8 cellular contexts compared by ENCODE assay signal in genomic region chr1:24642481-24643361, GRCh38. TPM values are rescaled to one million over a fixed set of nuclear protein-coding genes. Genes with fewer than 3 reads are reported as not detected.
DNase-seq lines count a peak whose midpoint lies in the region; FAIRE-seq and TF ChIP-seq lines count a peak whose summit lies in the region.

TSS of gene SRRM1 (plus strand) at chr1:24643302. CDS start at chr1:24643327, 25 bp downstream.

- H3K18ac ChIP-seq in neuronal stem cell (ENCODE audit: low read length), result peak within 1 kb of the TSS; percentile 97

- no peaks in the 10 kb centered on the region for H3K9me3 Mint-ChIP-seq in activated naive CD4-positive, alpha-beta T cell treated with anti-CD3 and anti-CD28 coated beads for 36 hours

- DNase-seq in GM04503 (ENCODE audit: low read depth) (peak; percentile 98), HEK293T (ENCODE audit: extremely low spot score) (peak; percentile 97), NAMALWA (ENCODE audit: low spot score) (peak; percentile 99), SK-N-DZ (ENCODE audit: low spot score) (peak; percentile 99), frontal cortex (ENCODE audit: low spot score in 2 of 2) (peak; percentile 96), neuronal stem cell (ENCODE audit: low spot score) (peak; percentile 99)
- peak; percentile 100 for DNase-seq in activated naive CD4-positive, alpha-beta T cell treated with anti-CD3 and anti-CD28 coated beads for 36 hours

- peak within 1 kb of the TSS; percentile 95 for H2BK5ac ChIP-seq in neuronal stem cell (ENCODE audit: low read length)

- no peaks in the 10 kb centered on the region for H3K27me3 Mint-ChIP-seq in activated naive CD4-positive, alpha-beta T cell treated with anti-CD3 and anti-CD28 coated beads for 36 hours (ENCODE audit: low read depth)

- H3K27me3 ChIP-seq in neuronal stem cell (ENCODE audit: control insufficient read depth in 3 of 3, insufficient read depth in 3 of 3, low read depth in 1 of 3, low read length in 3 of 3), result peaks cover 0 to 2% (median 0%) of the 10 kb centered on the region in 3 experiments

- peak within 1 kb of the TSS; percentile 9 for H3K23ac ChIP-seq in neuronal stem cell (ENCODE audit: low read depth, low read length, poor library complexity)

- peak within 1 kb of the TSS; percentile 84 for H3K14ac ChIP-seq in neuronal stem cell (ENCODE audit: low read length)

- POLR2A ChIA-PET in HEK293T (lab: Yijun Ruan, JAX), result interaction anchor here (0.9 to 1.5 kb wide), 4 partner anchors 13 to 101 kb away, joined by 3 to 4 read pairs (median 4); no protein-coding TSS in a partner anchor

- peaks cover 5% of the 10 kb centered on the region in 2 donors for H3K4me1 ChIP-seq in neuronal stem cell (ENCODE audit: control insufficient read depth in 2 of 2, insufficient read depth in 1 of 2, low read depth in 1 of 2, low read length in 2 of 2)

- H3K4me1 Mint-ChIP-seq in activated naive CD4-positive, alpha-beta T cell treated with anti-CD3 and anti-CD28 coated beads for 36 hours (ENCODE audit: low read depth), result peaks cover 48% of the 10 kb centered on the region

- peaks cover 4 to 32% of the 10 kb centered on the region in 2 donors for H3K36me3 ChIP-seq in neuronal stem cell (replicated peaks in 1 of 2; ENCODE audit: control insufficient read depth in 2 of 2, insufficient read depth in 2 of 2, low read length in 2 of 2)

- H3K4ac ChIP-seq in neuronal stem cell (ENCODE audit: low read length), result no peak within 1 kb of the TSS

- WGBS in neuronal stem cell (ENCODE audit: extremely low coverage in 2 of 2, insufficient read length in 2 of 2, insufficient replicate concordance in 1 of 2), 2 donors, result no CpG with 5 or more reads among the region's 95 CpGs

- peak within 1 kb of the TSS; percentile 81 for H2AK5ac ChIP-seq in neuronal stem cell (ENCODE audit: low read depth, low read length)

- H3K27ac ChIP-seq in neuronal stem cell (replicated peaks; ENCODE audit: low read length), result peak within 1 kb of the TSS; percentile 98

- H2BK12ac ChIP-seq in neuronal stem cell (ENCODE audit: low read length), result no peak within 1 kb of the TSS

- intact Hi-C loops in activated naive CD4-positive, alpha-beta T cell treated with anti-CD3 and anti-CD28 coated beads for 36 hours (cut with micrococcal nuclease), result loop anchor here (1.0 to 10.0 kb wide), 9 partner anchors 102 to 1088 kb away; partner anchors contain the start of genes CLIC4, ID3, NIPAL3 and PNRC2

- peak within 1 kb of the TSS; percentile 99 for H3K9ac ChIP-seq in neuronal stem cell (ENCODE audit: low read depth, low read length, poor library complexity)

- H2AFZ ChIP-seq in neuronal stem cell (ENCODE audit: low read length), result peak within 1 kb of the TSS; percentile 94

- H3K27ac Mint-ChIP-seq in activated naive CD4-positive, alpha-beta T cell treated with anti-CD3 and anti-CD28 coated beads for 36 hours, result peak within 1 kb of the TSS; percentile 98

- H2BK15ac ChIP-seq in neuronal stem cell (ENCODE audit: low read length), result peak within 1 kb of the TSS; percentile 73

- peaks cover 2% of the 10 kb centered on the region for H3K79me1 ChIP-seq in neuronal stem cell (ENCODE audit: low read depth, low read length)

- peaks cover 38% of the 10 kb centered on the region for H3K36me3 Mint-ChIP-seq in activated naive CD4-positive, alpha-beta T cell treated with anti-CD3 and anti-CD28 coated beads for 36 hours (ENCODE audit: low read depth)

- no peak for FAIRE-seq in frontal cortex (lab: Jason Lieb, UNC)

- H4K91ac ChIP-seq in neuronal stem cell (ENCODE audit: low read depth, low read length, poor library complexity), result no peak within 1 kb of the TSS

- TF ChIP-seq CTCF in subcutaneous adipose tissue (IDR thresholded peaks at IDR 0.05; ENCODE audit: low read depth), result no peak

- peak within 1 kb of the TSS; percentile 83 for H3K4me3 Mint-ChIP-seq in activated naive CD4-positive, alpha-beta T cell treated with anti-CD3 and anti-CD28 coated beads for 36 hours

- no peaks in the 10 kb centered on the region for H3K9me3 ChIP-seq in neuronal stem cell (replicated peaks in 1 of 2; ENCODE audit: control insufficient read depth in 2 of 2, insufficient read depth in 1 of 2, low read depth in 1 of 2, low read length in 2 of 2)

- H4K8ac ChIP-seq in neuronal stem cell (ENCODE audit: low read depth, low read length), result no peak within 1 kb of the TSS

- H2BK120ac ChIP-seq in neuronal stem cell (ENCODE audit: low read depth, low read length), result peak within 1 kb of the TSS; percentile 77

- CTCF ChIA-PET in HEK293T (lab: Yijun Ruan, JAX), result interaction anchor here (0.6 kb wide), 1 partner anchor 103 kb away, joined by 6 read pairs; no protein-coding TSS in a partner anchor
- CTCF ChIA-PET in activated naive CD4-positive, alpha-beta T cell treated with anti-CD3 and anti-CD28 coated beads for 36 hours (lab: Charles Lee), result interaction anchor here (0.7 to 1.3 kb wide), 4 partner anchors 46 to 1632 kb away, joined by 3 read pairs; partner anchors contain the start of gene NIPAL3

- H3K4me3 ChIP-seq in neuronal stem cell (ENCODE audit: low read length in 2 of 2), result peak within 1 kb of the TSS; percentile 93 to 94

- peak within 1 kb of the TSS; percentile 77 for H3K4me2 ChIP-seq in neuronal stem cell (ENCODE audit: insufficient read depth, low read length, poor library complexity, severe bottlenecking)

TF ChIP-seq in HEK293T, 16 proteins besides CTCF, POLR2A, EP300 and RAD21:
- TF ChIP-seq ZNF384 (IDR thresholded peaks at IDR 0.05) (no peak), SP1 (IDR thresholded peaks at IDR 0.05) (no peak), FOXK2 (IDR thresholded peaks at IDR 0.05) (no peak), PKNOX1 (IDR thresholded peaks at IDR 0.05) (no peak; the same call in 1 of the 2 replicates), ELF4 (IDR thresholded peaks at IDR 0.05) (peak; percentile 55; the same call in 1 of the 2 replicates), L3MBTL2 (conservative IDR thresholded peaks at IDR 0.05) (peak; percentile 52; the same call in 1 of the 2 replicates)

RNA-seq across cellular contexts. Expression of gene SRRM1, which starts in this region (rescaled TPM):
- 31.2 and 34.2 TPM in 2 replicates for polyA plus RNA-seq in SK-N-DZ (2014; cell fraction: cytosol; rRNA removed)
- 53.8 and 161 TPM in 2 replicates for polyA plus RNA-seq in SK-N-DZ (2014; cell fraction: nucleus; rRNA removed)
- total RNA-seq in activated naive CD4-positive, alpha-beta T cell treated with anti-CD3 and anti-CD28 coated beads for 36 hours, result 100 to 1,000 TPM; 226 to 235 TPM
- 34.6 TPM for total RNA-seq in frontal cortex
- 388 TPM for polyA plus RNA-seq in neuronal stem cell (2013, experiment 1 of 2)
- polyA plus RNA-seq in neuronal stem cell (2013, experiment 2 of 2), result 405 TPM
- total RNA-seq in subcutaneous adipose tissue, result 100 to 1,000 TPM; 103 to 121 (median 113) TPM

Comparison
In these comparisons a context has a peak if more than half of its experiments do, and no peak if none do; other contexts are left out.
1. Peak in every context shown above with its lines: DNase-seq, H3K4me3 ChIP-seq and H3K27ac ChIP-seq.